8 cellular contexts compared by ENCODE assay signal in genomic region chr17:4806420-4806769, GRCh38. TPM values are rescaled to one million over a fixed set of nuclear protein-coding genes. Genes with fewer than 3 reads are reported as not detected.
DNase-seq lines count a peak whose midpoint lies in the region; ATAC-seq and TF ChIP-seq lines count a peak whose summit lies in the region.

No MANE protein-coding gene starts in this region.

- peaks cover 4% of the 10 kb centered on the region for H3K4me1 ChIP-seq in RWPE2 (ENCODE audit: insufficient read depth, poor library complexity, severe bottlenecking)
- H3K4me1 ChIP-seq in foreskin keratinocyte: peaks cover 4% of the 10 kb centered on the region

- peak; percentile 58 for DNase-seq in NCI-H82 (lab: John Stamatoyannopoulos, UW)
- DNase-seq in NCI-H82 treated with DMSO at 0.1 percent for 48 hours (lab: John Stamatoyannopoulos, UW; ENCODE audit: unreplicated experiment): no peak
- no peak for DNase-seq in RWPE2 (ENCODE audit: low spot score)
- DNase-seq in foreskin keratinocyte: no peak
- no peak for DNase-seq in skeletal muscle cell (ENCODE audit: low read depth)

- H3K36me3 ChIP-seq in RWPE2 (ENCODE audit: low read depth): peaks cover 22% of the 10 kb centered on the region

- ATAC-seq in RWPE2 (ENCODE audit: low read depth) (peak; percentile 9), foreskin keratinocyte (peak; percentile 23), GM18907 (IDR thresholded peaks at IDR 0.05; ENCODE audit: unreplicated experiment) (no peak), HG02571 (IDR thresholded peaks at IDR 0.05; ENCODE audit: unreplicated experiment) (no peak), HG03135 (IDR thresholded peaks at IDR 0.05; ENCODE audit: unreplicated experiment) (no peak)

- no peaks in the 10 kb centered on the region for H3K9me3 ChIP-seq in RWPE2 (ENCODE audit: severe bottlenecking)

- TF ChIP-seq CTCF in RWPE2 (IDR thresholded peaks at IDR 0.05; ENCODE audit: poor library complexity, severe bottlenecking): no peak
- no peak for TF ChIP-seq CTCF in foreskin keratinocyte (conservative IDR thresholded peaks at IDR 0.05)

- H3K27me3 ChIP-seq in RWPE2 (ENCODE audit: insufficient read depth, poor library complexity, severe bottlenecking) (no peaks in the 10 kb centered on the region), foreskin keratinocyte (no peaks in the 10 kb centered on the region)

- H3K27ac ChIP-seq in RWPE2 (ENCODE audit: poor library complexity, severe bottlenecking) (peak overlapping the region; percentile 32), foreskin keratinocyte (no peak overlapping the region)

- H3K4me3 ChIP-seq in RWPE2 (ENCODE audit: severe bottlenecking): peak overlapping the region; percentile 97
- H3K4me3 ChIP-seq in skeletal muscle cell (ENCODE audit: low read depth, low read length): peak overlapping the region; percentile 80

RNA-seq across cellular contexts. Expression of gene PLD2, which starts 0.6 kb away (rescaled TPM):
- 27.9 and 31.6 TPM in 2 replicates for total RNA-seq in foreskin keratinocyte
- 20.4 and 22.8 TPM in 2 replicates for polyA plus RNA-seq in foreskin keratinocyte

RNA-seq across cellular contexts. Expression of gene PSMB6, which starts 10.4 kb away (rescaled TPM):
- total RNA-seq in foreskin keratinocyte: 231 and 249 TPM in 2 replicates
- polyA plus RNA-seq in foreskin keratinocyte: 385 and 388 TPM in 2 replicates

RNA-seq across cellular contexts. Expression of gene GLTPD2, which starts 17.6 kb away (rescaled TPM):
- not detected in 2 replicates for total RNA-seq in foreskin keratinocyte
- not detected in 2 replicates for polyA plus RNA-seq in foreskin keratinocyte

RNA-seq across cellular contexts. Expression of gene VMO1, which starts 20.2 kb away (rescaled TPM):
- total RNA-seq in foreskin keratinocyte: 0.51 and 0.74 TPM in 2 replicates
- polyA plus RNA-seq in foreskin keratinocyte: 1.2 and 1.3 TPM in 2 replicates

Comparison
In these comparisons a context has a peak if more than half of its experiments do, and no peak if none do; other contexts are left out.
1. ATAC-seq: peak in RWPE2 (single experiment) and foreskin keratinocyte (single experiment); none in GM18907 (single experiment), HG02571 (single experiment) and HG03135 (single experiment).